Comparison of ENCODE assay signal across 1 cellular context in the genomic region with DNA sequence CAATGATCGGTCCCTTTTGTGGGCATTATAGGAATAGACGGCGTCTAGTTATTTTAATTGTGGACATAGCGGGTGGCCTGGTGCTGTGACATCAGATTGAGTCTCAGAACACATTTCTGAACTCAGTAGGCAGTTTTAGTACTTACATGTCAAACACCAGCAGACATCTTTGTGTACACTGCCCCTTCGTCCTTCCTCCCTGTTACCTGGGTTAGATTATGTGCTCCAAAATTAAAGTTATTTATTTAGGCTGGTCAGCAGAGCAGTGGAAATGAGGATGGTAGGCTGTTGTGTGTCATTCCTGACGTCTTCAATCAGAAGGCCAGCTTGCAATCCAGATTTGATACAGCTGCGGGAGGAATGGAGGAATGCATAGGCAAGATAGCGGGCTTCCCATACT.
TF ChIP-seq lines count a peak whose summit lies in the region.

No MANE protein-coding gene starts in this region.

TF ChIP-seq in HEK293, 187 proteins besides CTCF, POLR2A, EP300 and RAD21 (continued from another document):
- TF ChIP-seq, protein P1, sequence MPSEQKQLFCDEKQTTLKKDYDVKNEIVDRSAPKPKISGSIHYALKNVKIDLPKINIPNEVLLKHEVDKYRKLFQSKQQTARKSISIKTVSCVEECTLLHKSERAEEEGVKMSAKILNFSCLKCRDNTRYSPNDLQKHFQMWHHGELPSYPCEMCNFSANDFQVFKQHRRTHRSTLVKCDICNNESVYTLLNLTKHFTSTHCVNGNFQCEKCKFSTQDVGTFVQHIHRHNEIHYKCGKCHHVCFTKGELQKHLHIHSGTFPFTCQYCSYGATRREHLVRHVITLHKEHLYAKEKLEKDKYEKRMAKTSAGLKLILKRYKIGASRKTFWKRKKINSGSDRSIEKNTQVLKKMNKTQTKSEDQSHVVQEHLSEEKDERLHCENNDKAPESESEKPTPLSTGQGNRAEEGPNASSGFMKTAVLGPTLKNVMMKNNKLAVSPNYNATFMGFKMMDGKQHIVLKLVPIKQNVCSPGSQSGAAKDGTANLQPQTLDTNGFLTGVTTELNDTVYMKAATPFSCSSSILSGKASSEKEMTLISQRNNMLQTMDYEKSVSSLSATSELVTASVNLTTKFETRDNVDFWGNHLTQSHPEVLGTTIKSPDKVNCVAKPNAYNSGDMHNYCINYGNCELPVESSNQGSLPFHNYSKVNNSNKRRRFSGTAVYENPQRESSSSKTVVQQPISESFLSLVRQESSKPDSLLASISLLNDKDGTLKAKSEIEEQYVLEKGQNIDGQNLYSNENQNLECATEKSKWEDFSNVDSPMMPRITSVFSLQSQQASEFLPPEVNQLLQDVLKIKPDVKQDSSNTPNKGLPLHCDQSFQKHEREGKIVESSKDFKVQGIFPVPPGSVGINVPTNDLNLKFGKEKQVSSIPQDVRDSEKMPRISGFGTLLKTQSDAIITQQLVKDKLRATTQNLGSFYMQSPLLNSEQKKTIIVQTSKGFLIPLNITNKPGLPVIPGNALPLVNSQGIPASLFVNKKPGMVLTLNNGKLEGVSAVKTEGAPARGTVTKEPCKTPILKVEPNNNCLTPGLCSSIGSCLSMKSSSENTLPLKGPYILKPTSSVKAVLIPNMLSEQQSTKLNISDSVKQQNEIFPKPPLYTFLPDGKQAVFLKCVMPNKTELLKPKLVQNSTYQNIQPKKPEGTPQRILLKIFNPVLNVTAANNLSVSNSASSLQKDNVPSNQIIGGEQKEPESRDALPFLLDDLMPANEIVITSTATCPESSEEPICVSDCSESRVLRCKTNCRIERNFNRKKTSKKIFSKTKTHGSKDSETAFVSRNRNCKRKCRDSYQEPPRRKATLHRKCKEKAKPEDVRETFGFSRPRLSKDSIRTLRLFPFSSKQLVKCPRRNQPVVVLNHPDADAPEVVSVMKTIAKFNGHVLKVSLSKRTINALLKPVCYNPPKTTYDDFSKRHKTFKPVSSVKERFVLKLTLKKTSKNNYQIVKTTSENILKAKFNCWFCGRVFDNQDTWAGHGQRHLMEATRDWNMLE (tag by site-specific recombination; conservative IDR thresholded peaks at IDR 0.05; ENCODE audit: low read depth) = no peak
- TF ChIP-seq ZNF561 (tag by site-specific recombination; IDR thresholded peaks at IDR 0.05; ENCODE audit: borderline replicate concordance) (0 out of 2 replicates have a peak, but pooled peaks have one; percentile 21), ZBTB26 (tag by site-specific recombination; optimal IDR thresholded peaks at IDR 0.05) (no peak), ZNF335 (tag by site-specific recombination; conservative IDR thresholded peaks at IDR 0.05) (no peak), MEIS1 (CRISPR knock-in tag; IDR thresholded peaks at IDR 0.05; ENCODE audit: borderline replicate concordance) (no peak), ZBTB17 (tag by site-specific recombination; IDR thresholded peaks at IDR 0.05) (peak; percentile 63; the same call in 1 of the 2 replicates), GLIS1 (tag by site-specific recombination; IDR thresholded peaks at IDR 0.05) (peak; percentile 37; the same call in 1 of the 2 replicates)
